26 cellular contexts compared by ENCODE assay signal in genomic region chr3:133374706-133375105, GRCh38. TPM values are rescaled to one million over a fixed set of nuclear protein-coding genes. Genes with fewer than 3 reads are reported as not detected.
DNase-seq lines count a peak whose midpoint lies in the region; TF ChIP-seq lines count a peak whose summit lies in the region.
"Had no signal": no experiment of that assay in that cellular context is flagged by ENCODE, and none has a peak within 500 bp of the region (broad histone marks: within the 10 kb centered on the region; RNA-seq: fewer than 3 reads in every experiment).

No MANE protein-coding gene starts in this region.

- H4K20me1 ChIP-seq in neural progenitor cell (ENCODE audit: low read depth): no peaks in the 10 kb centered on the region

- H3K9me3 Mint-ChIP-seq in neural progenitor cell: no peaks in the 10 kb centered on the region
- H3K9me3 Mint-ChIP-seq: activated CD4-positive, alpha-beta T cell treated with anti-CD3 and anti-CD28 coated beads, Interleukin-2, amount 10 ng/mL, durations not matched to agents 24 days and 14 days; activated naive CD4-positive, alpha-beta T cell treated with anti-CD3 and anti-CD28 coated beads, Interleukin-2, amount 50 U/mL, for 72 hours; CD8-positive, alpha-beta memory T cell; stimulated activated memory B cell treated with anti-CD40 and anti-IgM and Interleukin-4, amounts not matched to agents 10 μg/mL and 1 μg/mL and 100 μg/mL, for 72 hours had no signal

- in situ Hi-C loops in brain microvascular endothelial cell (cut with HindIII; ENCODE audit: low pct_ligation_motif_present, low sequenced_read_pairs): loop anchor here (25.0 kb wide), 2 partner anchors 337 to 637 kb away; partner anchors contain the start of gene TMEM108

- H3K27ac Mint-ChIP-seq in neural progenitor cell: no peak overlapping the region
- H3K27ac Mint-ChIP-seq: activated CD4-positive, alpha-beta T cell treated with anti-CD3 and anti-CD28 coated beads, Interleukin-2, amount 10 ng/mL, durations not matched to agents 24 days and 14 days; activated naive CD4-positive, alpha-beta T cell treated with anti-CD3 and anti-CD28 coated beads, Interleukin-2, amount 50 U/mL, for 72 hours; CD8-positive, alpha-beta memory T cell; stimulated activated memory B cell treated with anti-CD40 and anti-IgM and Interleukin-4, amounts not matched to agents 10 μg/mL and 1 μg/mL and 100 μg/mL, for 72 hours had no signal

- peaks cover 4% of the 10 kb centered on the region for H3K27me3 Mint-ChIP-seq in neural progenitor cell (ENCODE audit: insufficient read depth, low read depth)

- H3K9ac ChIP-seq in neural progenitor cell: no peak overlapping the region

- H3K4me1 Mint-ChIP-seq in neural progenitor cell: peaks cover 32% of the 10 kb centered on the region
- H3K4me1 Mint-ChIP-seq: activated CD4-positive, alpha-beta T cell treated with anti-CD3 and anti-CD28 coated beads, Interleukin-2, amount 10 ng/mL, durations not matched to agents 24 days and 14 days; CD8-positive, alpha-beta memory T cell; stimulated activated memory B cell treated with anti-CD40 and anti-IgM and Interleukin-4, amounts not matched to agents 10 μg/mL and 1 μg/mL and 100 μg/mL, for 72 hours had no signal

- TF ChIP-seq CTCF in HEK293 (tag by site-specific recombination; IDR thresholded peaks at IDR 0.05) (no peak), brain microvascular endothelial cell (IDR thresholded peaks at IDR 0.05; ENCODE audit: low read depth, low read length, missing control alignments) (no peak), neural progenitor cell (IDR thresholded peaks at IDR 0.05) (no peak)

- H3K36me3 Mint-ChIP-seq in neural progenitor cell: no peaks in the 10 kb centered on the region
- H3K36me3 Mint-ChIP-seq: activated naive CD4-positive, alpha-beta T cell treated with anti-CD3 and anti-CD28 coated beads, Interleukin-2, amount 50 U/mL, for 72 hours; CD8-positive, alpha-beta memory T cell; stimulated activated memory B cell treated with anti-CD40 and anti-IgM and Interleukin-4, amounts not matched to agents 10 μg/mL and 1 μg/mL and 100 μg/mL, for 72 hours had no signal

- H3K4me1 ChIP-seq in HEK293 (ENCODE audit: control insufficient read depth, insufficient read depth, low read length): no peaks in the 10 kb centered on the region
- H3K4me1 ChIP-seq in neural progenitor cell: peaks cover 23% of the 10 kb centered on the region
- H3K4me1 ChIP-seq: gastrocnemius medialis had no signal

- CTCF ChIA-PET in HEK293 (lab: Yijun Ruan, JAX): interaction anchor here (0.5 to 3.4 kb wide), 3 partner anchors 16 to 1145 kb away, joined by 3 to 20 read pairs (median 3); no protein-coding TSS in a partner anchor

- H2AFZ ChIP-seq in neural progenitor cell (replicated peaks): no peak overlapping the region

- no peak overlapping the region for H3K4me3 Mint-ChIP-seq in neural progenitor cell
- H3K4me3 Mint-ChIP-seq: activated CD4-positive, alpha-beta T cell treated with anti-CD3 and anti-CD28 coated beads, Interleukin-2, amount 10 ng/mL, durations not matched to agents 24 days and 14 days; CD8-positive, alpha-beta memory T cell; stimulated activated memory B cell treated with anti-CD40 and anti-IgM and Interleukin-4, amounts not matched to agents 10 μg/mL and 1 μg/mL and 100 μg/mL, for 72 hours had no signal

- H3F3A ChIP-seq in neural progenitor cell (ENCODE audit: low read depth): peaks cover 25% of the 10 kb centered on the region

- peak overlapping the region; percentile 14 for H3K4me2 ChIP-seq in neural progenitor cell
- H3K4me2 ChIP-seq: smooth muscle cell had no signal

- no peak overlapping the region for H3K27ac ChIP-seq in HEK293 (ENCODE audit: extremely low read depth, low read depth, low read length)
- H3K27ac ChIP-seq in brain microvascular endothelial cell: no peak overlapping the region
- H3K27ac ChIP-seq in neural progenitor cell: no peak overlapping the region
- H3K27ac ChIP-seq: gastrocnemius medialis, HL-60, SJSA1, thoracic aorta had no signal

- POLR2A ChIA-PET in HEK293 (lab: Yijun Ruan, JAX): no interaction called here

- H3K79me2 ChIP-seq in neural progenitor cell (ENCODE audit: low read depth): no peaks in the 10 kb centered on the region

- H3K27me3 ChIP-seq in brain microvascular endothelial cell (replicated peaks) (no peaks in the 10 kb centered on the region), neural progenitor cell (no peaks in the 10 kb centered on the region), MG63 (peaks cover 3% of the 10 kb centered on the region; the same call in 1 of the 2 replicates)
- H3K27me3 ChIP-seq: gastrocnemius medialis, SJSA1 had no signal

- no peak overlapping the region for H3K4me3 ChIP-seq in HEK293 (ENCODE audit: low read depth, low read length)
- H3K4me3 ChIP-seq in brain microvascular endothelial cell (ENCODE audit: low read depth, low read length): no peak overlapping the region
- H3K4me3 ChIP-seq in neural progenitor cell: no peak overlapping the region
- no peak overlapping the region for H3K4me3 ChIP-seq in MG63
- H3K4me3 ChIP-seq: gastrocnemius medialis, SJSA1, smooth muscle cell, thoracic aorta had no signal

- DNase-seq in NCI-H2107 (lab: John Stamatoyannopoulos, UW) (peak; percentile 18), brain microvascular endothelial cell (peak; percentile 73), neural progenitor cell (ENCODE audit: low spot score) (peak; percentile 65), MG63 (no peak), AG20443 (ENCODE audit: low spot score) (no peak), ecto neural progenitor cell (ENCODE audit: low spot score) (no peak)
- DNase-seq: activated CD4-positive, alpha-beta T cell treated with anti-CD3 and anti-CD28 coated beads, Interleukin-2, amount 10 ng/mL, durations not matched to agents 24 days and 14 days; CD8-positive, alpha-beta memory T cell; DMS79 treated with DMSO at 0.1 percent for 48 hours; effector CD8-positive, alpha-beta T cell; gastrocnemius medialis; NCI-H1694; T-helper 2 cell had no signal

- H3K9me3 ChIP-seq in HEK293 (ENCODE audit: control insufficient read depth, insufficient read depth, low read depth, low read length) (no peaks in the 10 kb centered on the region), neural progenitor cell (ENCODE audit: low read depth) (no peaks in the 10 kb centered on the region), MG63 (no peaks in the 10 kb centered on the region)
- H3K9me3 ChIP-seq: gastrocnemius medialis, SJSA1, thoracic aorta had no signal

- H3K36me3 ChIP-seq in HEK293 (ENCODE audit: control insufficient read depth in 2 of 2, insufficient read depth in 1 of 2, low read length in 2 of 2) (no peaks in the 10 kb centered on the region), brain microvascular endothelial cell (replicated peaks) (no peaks in the 10 kb centered on the region), neural progenitor cell (no peaks in the 10 kb centered on the region), MG63 (no peaks in the 10 kb centered on the region)
- H3K36me3 ChIP-seq: gastrocnemius medialis, SJSA1, thoracic aorta had no signal

TF ChIP-seq in HEK293, 187 proteins besides CTCF, POLR2A, EP300 and RAD21:
- peak; percentile 21 for TF ChIP-seq GLIS1 (tag by site-specific recombination; IDR thresholded peaks at IDR 0.05)
- TF ChIP-seq, protein P1, sequence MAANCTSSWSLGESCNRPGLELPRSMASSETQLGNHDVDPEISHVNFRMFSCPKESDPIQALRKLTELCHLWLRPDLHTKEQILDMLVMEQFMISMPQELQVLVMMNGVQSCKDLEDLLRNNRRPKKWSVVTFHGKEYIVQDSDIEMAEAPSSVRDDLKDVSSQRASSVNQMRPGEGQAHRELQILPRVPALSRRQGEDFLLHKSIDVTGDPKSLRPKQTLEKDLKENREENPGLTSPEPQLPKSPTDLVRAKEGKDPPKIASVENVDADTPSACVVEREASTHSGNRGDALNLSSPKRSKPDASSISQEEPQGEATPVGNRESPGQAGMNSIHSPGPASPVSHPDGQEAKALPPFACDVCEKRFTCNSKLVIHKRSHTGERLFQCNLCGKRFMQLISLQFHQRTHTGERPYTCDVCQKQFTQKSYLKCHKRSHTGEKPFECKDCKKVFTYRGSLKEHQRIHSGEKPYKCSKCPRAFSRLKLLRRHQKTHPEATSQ (tag by site-specific recombination; IDR thresholded peaks at IDR 0.05): no peak

RNA-seq across cellular contexts. Expression of gene BFSP2, which starts 25.1 kb away (rescaled TPM):
- not detected in 2 replicates for total RNA-seq in neural progenitor cell (ENCODE audit: low replicate concordance)
- not detected in 2 replicates for total RNA-seq in MG63 (2014; rRNA removed; shearing (Covaris generic); ENCODE audit: low replicate concordance)
- total RNA-seq: activated CD4-positive, alpha-beta T cell treated with anti-CD3 and anti-CD28 coated beads, Interleukin-2, amount 10 ng/mL, durations not matched to agents 24 days and 14 days; activated naive CD4-positive, alpha-beta T cell treated with anti-CD3 and anti-CD28 coated beads, Interleukin-2, amount 50 U/mL, for 72 hours; astrocyte; CD8-positive, alpha-beta memory T cell; chondrocyte; gastrocnemius medialis; HepG2; kidney epithelial cell; lung microvascular endothelial cell; NCI-H460; SJSA1; smooth muscle cell; thoracic aorta had no signal

Comparison
In these comparisons a context has a peak if more than half of its experiments do, and no peak if none do; other contexts are left out.
1. DNase-seq: peak in NCI-H2107 (single experiment), brain microvascular endothelial cell (single experiment) and neural progenitor cell (single experiment); none in MG63 (single experiment), AG20443 (single experiment) and ecto neural progenitor cell (single experiment).